In genomic region chr2:137252934-137253333, GRCh38 we compare ENCODE assay signal across 23 cellular contexts.
A peak's percentile ranks its signal among the peaks of the same experiment; 100 is the strongest.
DNase-seq lines count a peak whose midpoint lies in the region; ATAC-seq and TF ChIP-seq lines count a peak whose summit lies in the region.
"Had no signal": no experiment of that assay in that cellular context is flagged by ENCODE, and none has a peak within 500 bp of the region (broad histone marks: within the 10 kb centered on the region; RNA-seq: fewer than 3 reads in every experiment).

No MANE protein-coding gene starts in this region.

- no peaks in the 10 kb centered on the region for H3K36me3 ChIP-seq in ascending aorta
- H3K36me3 ChIP-seq in smooth muscle cell (ENCODE audit: low read depth), result no peaks in the 10 kb centered on the region

- no peak overlapping the region for H3K4me3 Mint-ChIP-seq in HFFc6
- no peak overlapping the region for H3K4me3 Mint-ChIP-seq in activated naive CD8-positive, alpha-beta T cell treated with anti-CD3 and anti-CD28 coated beads for 36 hours
- H3K4me3 Mint-ChIP-seq: activated CD8-positive, alpha-beta T cell treated with anti-CD3 and anti-CD28 coated beads for 36 hours; CD14-positive monocyte; neural crest cell; stimulated activated memory B cell treated with anti-CD40 and anti-IgM and Interleukin-4, amounts not matched to agents 10 μg/mL and 1 μg/mL and 100 μg/mL, for 72 hours; T-helper 17 cell; WTC11 had no signal

- TF ChIP-seq CTCF in HFFc6 (IDR thresholded peaks at IDR 0.05) (no peak), ascending aorta (IDR thresholded peaks at IDR 0.05) (no peak), fibroblast of villous mesenchyme (IDR thresholded peaks at IDR 0.05; ENCODE audit: insufficient read depth, low read depth, low read length) (no peak), smooth muscle cell (IDR thresholded peaks at IDR 0.05; ENCODE audit: borderline replicate concordance, insufficient read depth, poor library complexity, severe bottlenecking) (no peak)

- H3K27me3 Mint-ChIP-seq in HFFc6 (ENCODE audit: insufficient read depth), result no peaks in the 10 kb centered on the region; the same call in none of the 2 replicates
- no peaks in the 10 kb centered on the region for H3K27me3 Mint-ChIP-seq in activated naive CD8-positive, alpha-beta T cell treated with anti-CD3 and anti-CD28 coated beads for 36 hours
- H3K27me3 Mint-ChIP-seq: activated CD8-positive, alpha-beta T cell treated with anti-CD3 and anti-CD28 coated beads for 36 hours; stimulated activated memory B cell treated with anti-CD40 and anti-IgM and Interleukin-4, amounts not matched to agents 10 μg/mL and 1 μg/mL and 100 μg/mL, for 72 hours; T-helper 17 cell had no signal

- no peak overlapping the region for H2AFZ ChIP-seq in smooth muscle cell (ENCODE audit: low read depth)

- H3K4me3 ChIP-seq in ascending aorta (no peak overlapping the region), fibroblast of villous mesenchyme (ENCODE audit: low read depth, low read length) (no peak overlapping the region), smooth muscle cell (no peak overlapping the region)

- H3K36me3 Mint-ChIP-seq in HFFc6 (ENCODE audit: low read depth), result no peaks in the 10 kb centered on the region
- no peaks in the 10 kb centered on the region for H3K36me3 Mint-ChIP-seq in activated naive CD8-positive, alpha-beta T cell treated with anti-CD3 and anti-CD28 coated beads for 36 hours
- H3K36me3 Mint-ChIP-seq: activated naive CD4-positive, alpha-beta T cell treated with anti-CD3 and anti-CD28 coated beads, Interleukin-2, amount 50 U/mL, for 72 hours; CD14-positive monocyte; stimulated activated memory B cell treated with anti-CD40 and anti-IgM and Interleukin-4, amounts not matched to agents 10 μg/mL and 1 μg/mL and 100 μg/mL, for 72 hours had no signal

- peak overlapping the region; percentile 40 for H3K27ac Mint-ChIP-seq in HFFc6
- no peak overlapping the region for H3K27ac Mint-ChIP-seq in activated naive CD8-positive, alpha-beta T cell treated with anti-CD3 and anti-CD28 coated beads for 36 hours
- H3K27ac Mint-ChIP-seq: activated CD8-positive, alpha-beta T cell treated with anti-CD3 and anti-CD28 coated beads for 36 hours; activated naive CD4-positive, alpha-beta T cell treated with anti-CD3 and anti-CD28 coated beads, Interleukin-2, amount 50 U/mL, for 72 hours; CD14-positive monocyte; stimulated activated memory B cell treated with anti-CD40 and anti-IgM and Interleukin-4, amounts not matched to agents 10 μg/mL and 1 μg/mL and 100 μg/mL, for 72 hours; T-helper 17 cell; WTC11 had no signal

- H3F3A ChIP-seq in smooth muscle cell (ENCODE audit: low read depth), result no peaks in the 10 kb centered on the region

- DNase-seq in AG08396 (ENCODE audit: low spot score) (peak; percentile 5), HFFc6 (peak; percentile 79), ascending aorta (ENCODE audit: low spot score in 2 of 2) (no peak), fibroblast of villous mesenchyme (ENCODE audit: low read depth) (peak; percentile 2), smooth muscle cell (lab: John Stamatoyannopoulos, UW; ENCODE audit: unreplicated experiment) (no peak)
- DNase-seq in stimulated activated CD4-positive, alpha-beta T cell treated with anti-CD3 and anti-CD28 coated beads, Interleukin-4, amount 100 ng/mL, for 4 hours, result no peak
- no peak for DNase-seq in activated naive CD8-positive, alpha-beta T cell treated with anti-CD3 and anti-CD28 coated beads for 36 hours
- DNase-seq: activated CD8-positive, alpha-beta T cell treated with anti-CD3 and anti-CD28 coated beads for 36 hours; activated T-cell treated with anti-CD3 and anti-CD28 coated beads, Interleukin-2, amount 50 U/mL, for 48 hours; central memory CD4-positive, alpha-beta T cell; effector memory CD4-positive, alpha-beta T cell; GF-D8; left colon; NCI-H187; NCI-H446; SHP77 treated with DMSO at 0.1 percent for 48 hours; T-helper 17 cell had no signal

- H3K4me1 Mint-ChIP-seq in HFFc6 (ENCODE audit: low read depth), result peaks cover 79% of the 10 kb centered on the region
- H3K4me1 Mint-ChIP-seq in activated naive CD8-positive, alpha-beta T cell treated with anti-CD3 and anti-CD28 coated beads for 36 hours, result no peaks in the 10 kb centered on the region
- H3K4me1 Mint-ChIP-seq: CD14-positive monocyte; neural crest cell; stimulated activated memory B cell treated with anti-CD40 and anti-IgM and Interleukin-4, amounts not matched to agents 10 μg/mL and 1 μg/mL and 100 μg/mL, for 72 hours; T-helper 17 cell had no signal

- H3K79me2 ChIP-seq in smooth muscle cell (ENCODE audit: low read depth), result no peaks in the 10 kb centered on the region

- intact Hi-C loops in ascending aorta (cut with DNase I), result no loop called here

- no peaks in the 10 kb centered on the region for H3K27me3 ChIP-seq in ascending aorta
- H3K27me3 ChIP-seq in smooth muscle cell (ENCODE audit: low read depth), result no peaks in the 10 kb centered on the region

- H3K4me2 ChIP-seq in smooth muscle cell, result no peak overlapping the region

- H3K4me1 ChIP-seq in ascending aorta (peaks cover 0 to 5% of the 10 kb centered on the region in 2 donors), smooth muscle cell (ENCODE audit: low read depth) (no peaks in the 10 kb centered on the region)

- no peaks in the 10 kb centered on the region for H3K9me3 Mint-ChIP-seq in HFFc6
- H3K9me3 Mint-ChIP-seq in activated naive CD8-positive, alpha-beta T cell treated with anti-CD3 and anti-CD28 coated beads for 36 hours, result no peaks in the 10 kb centered on the region
- H3K9me3 Mint-ChIP-seq: activated CD8-positive, alpha-beta T cell treated with anti-CD3 and anti-CD28 coated beads for 36 hours; CD14-positive monocyte; neural crest cell; stimulated activated memory B cell treated with anti-CD40 and anti-IgM and Interleukin-4, amounts not matched to agents 10 μg/mL and 1 μg/mL and 100 μg/mL, for 72 hours had no signal

- H3K27ac ChIP-seq in ascending aorta, result peak overlapping the region; percentile 8 to 48
- H3K27ac ChIP-seq in smooth muscle cell (ENCODE audit: low read depth), result no peak overlapping the region

- H4K20me1 ChIP-seq in smooth muscle cell (ENCODE audit: low read depth), result no peaks in the 10 kb centered on the region

- H3K9me3 ChIP-seq in ascending aorta, result no peaks in the 10 kb centered on the region
- no peaks in the 10 kb centered on the region for H3K9me3 ChIP-seq in smooth muscle cell (replicated peaks; ENCODE audit: low read depth)

- no peak for ATAC-seq in HG03460 (IDR thresholded peaks at IDR 0.05; ENCODE audit: unreplicated experiment)
- ATAC-seq: activated CD8-positive, alpha-beta T cell treated with anti-CD3 and anti-CD28 coated beads for 36 hours; left colon; T-helper 17 cell had no signal

- no peak overlapping the region for H3K9ac ChIP-seq in smooth muscle cell (ENCODE audit: low read depth)

Comparison
In these comparisons a context has a peak if more than half of its experiments do, and no peak if none do; other contexts are left out.
1. DNase-seq: peak in AG08396 (single experiment), HFFc6 (single experiment) and fibroblast of villous mesenchyme (single experiment); none in ascending aorta (0 of 2), smooth muscle cell (single experiment), stimulated activated CD4-positive, alpha-beta T cell treated with anti-CD3 and anti-CD28 coated beads, Interleukin-4, amount 100 ng/mL, for 4 hours (0 of 2) and activated naive CD8-positive, alpha-beta T cell treated with anti-CD3 and anti-CD28 coated beads for 36 hours (single experiment).